ENCODE assay signal across 1 cellular context in the genomic region with DNA sequence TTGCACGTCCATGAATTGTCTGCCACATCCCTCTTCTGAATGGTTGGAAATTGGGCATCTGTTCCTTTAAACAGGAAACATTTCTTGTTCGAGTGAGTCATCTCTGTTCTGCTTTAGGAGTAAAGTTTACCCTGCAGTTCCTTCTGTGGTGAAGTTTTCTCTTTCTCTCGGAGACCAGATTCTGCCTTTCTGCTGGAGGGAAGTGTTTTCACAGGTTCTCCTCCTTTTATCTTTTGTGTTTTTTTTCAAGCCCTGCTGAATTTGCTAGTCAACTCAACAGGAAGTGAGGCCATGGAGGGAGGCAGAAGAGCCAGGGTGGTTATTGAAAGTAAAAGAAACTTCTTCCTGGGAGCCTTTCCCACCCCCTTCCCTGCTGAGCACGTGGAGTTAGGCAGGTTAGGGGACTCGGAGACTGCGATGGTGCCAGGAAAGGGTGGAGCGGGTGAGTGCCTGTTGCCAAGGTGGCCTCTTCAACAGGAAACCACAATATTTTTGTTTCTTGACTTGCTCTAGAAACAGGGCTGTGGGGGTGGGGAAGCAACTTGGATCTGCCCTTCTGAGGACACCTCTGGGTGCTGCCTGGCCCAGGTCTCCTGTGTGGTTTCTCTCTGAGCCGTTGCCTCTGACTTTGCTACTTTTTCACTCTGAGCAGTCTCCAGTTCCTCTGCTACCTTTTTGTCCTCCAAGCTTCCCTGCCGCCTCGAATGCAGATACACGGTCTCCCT.
TF ChIP-seq lines count a peak whose summit lies in the region.

No MANE protein-coding gene starts in this region.

TF ChIP-seq in H1, 55 proteins besides CTCF, POLR2A, EP300 and RAD21 (continued from another document):
- TF ChIP-seq, protein P1, sequence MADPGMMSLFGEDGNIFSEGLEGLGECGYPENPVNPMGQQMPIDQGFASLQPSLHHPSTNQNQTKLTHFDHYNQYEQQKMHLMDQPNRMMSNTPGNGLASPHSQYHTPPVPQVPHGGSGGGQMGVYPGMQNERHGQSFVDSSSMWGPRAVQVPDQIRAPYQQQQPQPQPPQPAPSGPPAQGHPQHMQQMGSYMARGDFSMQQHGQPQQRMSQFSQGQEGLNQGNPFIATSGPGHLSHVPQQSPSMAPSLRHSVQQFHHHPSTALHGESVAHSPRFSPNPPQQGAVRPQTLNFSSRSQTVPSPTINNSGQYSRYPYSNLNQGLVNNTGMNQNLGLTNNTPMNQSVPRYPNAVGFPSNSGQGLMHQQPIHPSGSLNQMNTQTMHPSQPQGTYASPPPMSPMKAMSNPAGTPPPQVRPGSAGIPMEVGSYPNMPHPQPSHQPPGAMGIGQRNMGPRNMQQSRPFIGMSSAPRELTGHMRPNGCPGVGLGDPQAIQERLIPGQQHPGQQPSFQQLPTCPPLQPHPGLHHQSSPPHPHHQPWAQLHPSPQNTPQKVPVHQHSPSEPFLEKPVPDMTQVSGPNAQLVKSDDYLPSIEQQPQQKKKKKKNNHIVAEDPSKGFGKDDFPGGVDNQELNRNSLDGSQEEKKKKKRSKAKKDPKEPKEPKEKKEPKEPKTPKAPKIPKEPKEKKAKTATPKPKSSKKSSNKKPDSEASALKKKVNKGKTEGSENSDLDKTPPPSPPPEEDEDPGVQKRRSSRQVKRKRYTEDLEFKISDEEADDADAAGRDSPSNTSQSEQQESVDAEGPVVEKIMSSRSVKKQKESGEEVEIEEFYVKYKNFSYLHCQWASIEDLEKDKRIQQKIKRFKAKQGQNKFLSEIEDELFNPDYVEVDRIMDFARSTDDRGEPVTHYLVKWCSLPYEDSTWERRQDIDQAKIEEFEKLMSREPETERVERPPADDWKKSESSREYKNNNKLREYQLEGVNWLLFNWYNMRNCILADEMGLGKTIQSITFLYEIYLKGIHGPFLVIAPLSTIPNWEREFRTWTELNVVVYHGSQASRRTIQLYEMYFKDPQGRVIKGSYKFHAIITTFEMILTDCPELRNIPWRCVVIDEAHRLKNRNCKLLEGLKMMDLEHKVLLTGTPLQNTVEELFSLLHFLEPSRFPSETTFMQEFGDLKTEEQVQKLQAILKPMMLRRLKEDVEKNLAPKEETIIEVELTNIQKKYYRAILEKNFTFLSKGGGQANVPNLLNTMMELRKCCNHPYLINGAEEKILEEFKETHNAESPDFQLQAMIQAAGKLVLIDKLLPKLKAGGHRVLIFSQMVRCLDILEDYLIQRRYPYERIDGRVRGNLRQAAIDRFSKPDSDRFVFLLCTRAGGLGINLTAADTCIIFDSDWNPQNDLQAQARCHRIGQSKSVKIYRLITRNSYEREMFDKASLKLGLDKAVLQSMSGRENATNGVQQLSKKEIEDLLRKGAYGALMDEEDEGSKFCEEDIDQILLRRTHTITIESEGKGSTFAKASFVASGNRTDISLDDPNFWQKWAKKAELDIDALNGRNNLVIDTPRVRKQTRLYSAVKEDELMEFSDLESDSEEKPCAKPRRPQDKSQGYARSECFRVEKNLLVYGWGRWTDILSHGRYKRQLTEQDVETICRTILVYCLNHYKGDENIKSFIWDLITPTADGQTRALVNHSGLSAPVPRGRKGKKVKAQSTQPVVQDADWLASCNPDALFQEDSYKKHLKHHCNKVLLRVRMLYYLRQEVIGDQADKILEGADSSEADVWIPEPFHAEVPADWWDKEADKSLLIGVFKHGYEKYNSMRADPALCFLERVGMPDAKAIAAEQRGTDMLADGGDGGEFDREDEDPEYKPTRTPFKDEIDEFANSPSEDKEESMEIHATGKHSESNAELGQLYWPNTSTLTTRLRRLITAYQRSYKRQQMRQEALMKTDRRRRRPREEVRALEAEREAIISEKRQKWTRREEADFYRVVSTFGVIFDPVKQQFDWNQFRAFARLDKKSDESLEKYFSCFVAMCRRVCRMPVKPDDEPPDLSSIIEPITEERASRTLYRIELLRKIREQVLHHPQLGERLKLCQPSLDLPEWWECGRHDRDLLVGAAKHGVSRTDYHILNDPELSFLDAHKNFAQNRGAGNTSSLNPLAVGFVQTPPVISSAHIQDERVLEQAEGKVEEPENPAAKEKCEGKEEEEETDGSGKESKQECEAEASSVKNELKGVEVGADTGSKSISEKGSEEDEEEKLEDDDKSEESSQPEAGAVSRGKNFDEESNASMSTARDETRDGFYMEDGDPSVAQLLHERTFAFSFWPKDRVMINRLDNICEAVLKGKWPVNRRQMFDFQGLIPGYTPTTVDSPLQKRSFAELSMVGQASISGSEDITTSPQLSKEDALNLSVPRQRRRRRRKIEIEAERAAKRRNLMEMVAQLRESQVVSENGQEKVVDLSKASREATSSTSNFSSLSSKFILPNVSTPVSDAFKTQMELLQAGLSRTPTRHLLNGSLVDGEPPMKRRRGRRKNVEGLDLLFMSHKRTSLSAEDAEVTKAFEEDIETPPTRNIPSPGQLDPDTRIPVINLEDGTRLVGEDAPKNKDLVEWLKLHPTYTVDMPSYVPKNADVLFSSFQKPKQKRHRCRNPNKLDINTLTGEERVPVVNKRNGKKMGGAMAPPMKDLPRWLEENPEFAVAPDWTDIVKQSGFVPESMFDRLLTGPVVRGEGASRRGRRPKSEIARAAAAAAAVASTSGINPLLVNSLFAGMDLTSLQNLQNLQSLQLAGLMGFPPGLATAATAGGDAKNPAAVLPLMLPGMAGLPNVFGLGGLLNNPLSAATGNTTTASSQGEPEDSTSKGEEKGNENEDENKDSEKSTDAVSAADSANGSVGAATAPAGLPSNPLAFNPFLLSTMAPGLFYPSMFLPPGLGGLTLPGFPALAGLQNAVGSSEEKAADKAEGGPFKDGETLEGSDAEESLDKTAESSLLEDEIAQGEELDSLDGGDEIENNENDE (IDR thresholded peaks at IDR 0.05; ENCODE audit: insufficient replicate concordance, low read length), result no peak
